ENCODE assay signal across 1 cellular context in genomic region chr12:57549909-57550627, GRCh38.
TF ChIP-seq lines count a peak whose summit lies in the region.

KIF5A (plus strand) TSS chr12:57550044; CDS start chr12:57550272, 228 bp downstream.

TF ChIP-seq in K562, 482 proteins besides CTCF, POLR2A, EP300 and RAD21 (continued from another document and continues in another):
- no peak for TF ChIP-seq SRF (CRISPR knock-in tag; IDR thresholded peaks at IDR 0.05)
- TF ChIP-seq PCBP1 (IDR thresholded peaks at IDR 0.05; ENCODE audit: low read depth, low read length, poor library complexity, severe bottlenecking) = peak; percentile 72
- TF ChIP-seq TEAD4 (IDR thresholded peaks at IDR 0.05; ENCODE audit: low read length) = no peak
- TF ChIP-seq TEAD4 (CRISPR knock-in tag; IDR thresholded peaks at IDR 0.05; ENCODE audit: borderline replicate concordance) = no peak
- TF ChIP-seq NFIC (IDR thresholded peaks at IDR 0.05) = no peak
- no peak for TF ChIP-seq USF2 (CRISPR knock-in tag; IDR thresholded peaks at IDR 0.05)
- TF ChIP-seq FOXM1 (IDR thresholded peaks at IDR 0.05; ENCODE audit: low read depth) = no peak
- TF ChIP-seq FOXM1 (CRISPR knock-in tag; IDR thresholded peaks at IDR 0.05; ENCODE audit: low read depth) = no peak
- no peak for TF ChIP-seq ATF1 (CRISPR knock-in tag; IDR thresholded peaks at IDR 0.05)
- no peak for TF ChIP-seq ATF1 (tag; IDR thresholded peaks at IDR 0.05)
- no peak for TF ChIP-seq ESRRB (CRISPR knock-in tag; IDR thresholded peaks at IDR 0.05; ENCODE audit: borderline replicate concordance)
- TF ChIP-seq TAF9B (IDR thresholded peaks at IDR 0.05; ENCODE audit: partially characterized antibody) = no peak
- TF ChIP-seq HEY1 (CRISPR knock-in tag; IDR thresholded peaks at IDR 0.05; ENCODE audit: borderline replicate concordance) = no peak
- no peak for TF ChIP-seq E2F3 (CRISPR knock-in tag; IDR thresholded peaks at IDR 0.05)
- TF ChIP-seq ZNF277 (CRISPR knock-in tag; IDR thresholded peaks at IDR 0.05; ENCODE audit: borderline replicate concordance) = no peak
- no peak for TF ChIP-seq ZNF699 (CRISPR knock-in tag; IDR thresholded peaks at IDR 0.05; ENCODE audit: insufficient replicate concordance)
- no peak; the same call in 1 of the 2 replicates for TF ChIP-seq ETS1 (conservative IDR thresholded peaks at IDR 0.05; ENCODE audit: control insufficient read depth, low read depth, low read length)
- TF ChIP-seq ZNF395 (CRISPR knock-in tag; IDR thresholded peaks at IDR 0.05) = no peak
- no peak for TF ChIP-seq NR2C2 (CRISPR knock-in tag; IDR thresholded peaks at IDR 0.05)
- TF ChIP-seq NR2C2 (tag; IDR thresholded peaks at IDR 0.05) = no peak
- no peak for TF ChIP-seq RBM17 (IDR thresholded peaks at IDR 0.05; ENCODE audit: borderline replicate concordance, low read depth, low read length)
- TF ChIP-seq HES1 (IDR thresholded peaks at IDR 0.05; ENCODE audit: low read depth) = no peak
- no peak for TF ChIP-seq NCOA6 (IDR thresholded peaks at IDR 0.05)
- TF ChIP-seq ZC3H8 (IDR thresholded peaks at IDR 0.05) = no peak
- TF ChIP-seq NR2C1 (IDR thresholded peaks at IDR 0.05) = no peak
- TF ChIP-seq NR2C1 (tag; IDR thresholded peaks at IDR 0.05) = no peak
- TF ChIP-seq MAX (CRISPR knock-in tag; IDR thresholded peaks at IDR 0.05) = peak; percentile 22; the same call in 1 of the 2 replicates
- no peak for TF ChIP-seq GTF3C2 (IDR thresholded peaks at IDR 0.05; ENCODE audit: borderline replicate concordance, extremely low read depth, insufficient read length)
- TF ChIP-seq POLR2AphosphoS2 (IDR thresholded peaks at IDR 0.05; ENCODE audit: low read length) = no peak
- TF ChIP-seq ZNF324 (CRISPR knock-in tag; IDR thresholded peaks at IDR 0.05) = no peak
- no peak for TF ChIP-seq BCL6 (CRISPR knock-in tag; IDR thresholded peaks at IDR 0.05)
- no peak for TF ChIP-seq ZNF217 (CRISPR knock-in tag; IDR thresholded peaks at IDR 0.05)
- no peak for TF ChIP-seq TSHZ1 (CRISPR knock-in tag; IDR thresholded peaks at IDR 0.05)
- TF ChIP-seq ZNF347 (CRISPR knock-in tag; IDR thresholded peaks at IDR 0.05; ENCODE audit: low read depth) = no peak
- no peak for TF ChIP-seq FIP1L1 (IDR thresholded peaks at IDR 0.05; ENCODE audit: low read depth, low read length, poor library complexity, severe bottlenecking)
- TF ChIP-seq CHD7 (IDR thresholded peaks at IDR 0.05; ENCODE audit: low read depth, low read length) = no peak
- no peak for TF ChIP-seq NR2F6 (CRISPR knock-in tag; IDR thresholded peaks at IDR 0.05)
- peak; percentile 30; the same call in 1 of the 2 replicates for TF ChIP-seq SP1 (CRISPR knock-in tag; IDR thresholded peaks at IDR 0.05)
- TF ChIP-seq HMG20A (CRISPR knock-in tag; conservative IDR thresholded peaks at IDR 0.05) = no peak
